17 cellular contexts compared by ENCODE assay signal in genomic region chr12:15116073-15116472, GRCh38.
A peak's percentile ranks its signal among the peaks of the same experiment; 100 is the strongest.
DNase-seq lines count a peak whose midpoint lies in the region; ATAC-seq lines count a peak whose summit lies in the region.
"Had no signal": no experiment of that assay in that cellular context is flagged by ENCODE, and none has a peak within 500 bp of the region (broad histone marks: within the 10 kb centered on the region; RNA-seq: fewer than 3 reads in every experiment).

No MANE protein-coding gene starts in this region.

- H3K4me3 ChIP-seq in skeletal muscle satellite cell (ENCODE audit: low read length) = no peak overlapping the region
- H3K4me3 ChIP-seq: GM23338, left lung, psoas muscle had no signal

- H3K4me2 ChIP-seq in skeletal muscle satellite cell (ENCODE audit: low read length) = peak overlapping the region; percentile 6
- H3K4me2 ChIP-seq: GM23338 had no signal

- DNase-seq in NCI-H446 treated with DMSO at 0.1 percent for 48 hours (lab: John Stamatoyannopoulos, UW) = peak; percentile 36
- peak in 38 of 61 donors; percentile 4 to 64 (median 24) for DNase-seq in caudate nucleus (lab: John Stamatoyannopoulos, UW)
- DNase-seq in inferior parietal cortex (ENCODE audit: extremely low spot score) = peak; percentile 80
- no peak for DNase-seq in H4 (ENCODE audit: low spot score)
- no peak for DNase-seq in NCI-H2081 treated with DMSO at 0.1 percent for 48 hours (lab: John Stamatoyannopoulos, UW)
- DNase-seq: amniotic stem cell, BE2C, GF-D8, KBM-7, left lung, NCI-H1092 treated with DMSO at 0.1 percent for 48 hours, psoas muscle, T-helper 1 cell had no signal

- no peaks in the 10 kb centered on the region for H3K4me1 ChIP-seq in skeletal muscle satellite cell (ENCODE audit: control insufficient read depth, insufficient read depth, low read length)
- H3K4me1 ChIP-seq: left lung, psoas muscle had no signal

- no peaks in the 10 kb centered on the region for H3K36me3 ChIP-seq in skeletal muscle satellite cell (ENCODE audit: insufficient read depth, low read length)
- H3K36me3 ChIP-seq: left lung had no signal

- no peaks in the 10 kb centered on the region for H3K27me3 ChIP-seq in skeletal muscle satellite cell (ENCODE audit: control insufficient read depth, insufficient read depth, low read length)
- H3K27me3 ChIP-seq: BE2C, left lung had no signal

- no peak for ATAC-seq in HG02852 (IDR thresholded peaks at IDR 0.05; ENCODE audit: unreplicated experiment)
- ATAC-seq: GM23338, left lung, psoas muscle, WTC11 had no signal

- H3K9ac ChIP-seq in skeletal muscle satellite cell (ENCODE audit: low read depth, low read length) = no peak overlapping the region

- no peak overlapping the region for H3K27ac ChIP-seq in caudate nucleus (ENCODE audit: low read depth, low read length)
- H3K27ac ChIP-seq: left lung, psoas muscle had no signal

- H3K9me3 ChIP-seq in skeletal muscle satellite cell (replicated peaks; ENCODE audit: low read length) = no peaks in the 10 kb centered on the region
- H3K9me3 ChIP-seq: BE2C, left lung, psoas muscle had no signal

Comparison
In these comparisons a context has a peak if more than half of its experiments do, and no peak if none do; other contexts are left out.
1. DNase-seq: peak in NCI-H446 treated with DMSO at 0.1 percent for 48 hours (single experiment), caudate nucleus (38 of 61) and inferior parietal cortex (single experiment); none in H4 (single experiment) and NCI-H2081 treated with DMSO at 0.1 percent for 48 hours (single experiment).